Comparison of ENCODE assay signal across 21 cellular contexts in genomic region chr16:31022574-31023251, GRCh38.
"Had no signal": no experiment of that assay in that cellular context is flagged by ENCODE, and none has a peak within 500 bp of the region (broad histone marks: within the 10 kb centered on the region; RNA-seq: fewer than 3 reads in every experiment).

No MANE protein-coding gene starts in this region.

- H3K4me1 Mint-ChIP-seq: endodermal cell, mesothelial cell of epicardium, neural crest cell had no signal

- H3K36me3 ChIP-seq: suprapubic skin had no signal

- H3K36me3 Mint-ChIP-seq: activated naive CD8-positive, alpha-beta T cell; mesothelial cell of epicardium had no signal

- DNase-seq: activated CD4-positive, alpha-beta T cell treated with anti-CD3 and anti-CD28 coated beads, Interleukin-2, amount 10 ng/mL, durations not matched to agents 24 days and 14 days; activated CD4-positive, CD25-positive, alpha-beta regulatory T cell; activated CD8-positive, alpha-beta memory T cell treated with anti-CD3 and anti-CD28 coated beads for 24 hours; activated effector memory CD4-positive, alpha-beta T cell treated with anti-CD3 and anti-CD28 coated beads, Interleukin-2, amount 50 U/mL, for 16 hours; activated T-cell treated with anti-CD3 and anti-CD28 coated beads, Interleukin-2, amount 50 U/mL, for 72 hours; body of pancreas; dorsolateral prefrontal cortex; endodermal cell; foreskin keratinocyte; glutamatergic neuron; hippocampal formation; stimulated activated CD4-positive, alpha-beta T cell treated with anti-CD3 and anti-CD28 coated beads, Interleukin-4, amount 100 ng/mL, for 1 hour; stimulated activated naive CD8-positive, alpha-beta T cell treated with anti-CD3 and anti-CD28 coated beads, Interleukin-15, amount 100 ng/mL, for 72 hours; trophoblast cell had no signal

- ATAC-seq: activated T-cell treated with anti-CD3 and anti-CD28 coated beads, Interleukin-2, amount 50 U/mL, for 72 hours; body of pancreas; foreskin keratinocyte; left lobe of liver; stimulated activated naive CD8-positive, alpha-beta T cell treated with anti-CD3 and anti-CD28 coated beads, Interleukin-15, amount 100 ng/mL, for 72 hours had no signal

- H3K27ac ChIP-seq: body of pancreas, dorsolateral prefrontal cortex, epithelial cell of prostate, foreskin keratinocyte, suprapubic skin had no signal

- H3K27ac Mint-ChIP-seq: activated CD4-positive, alpha-beta T cell treated with anti-CD3 and anti-CD28 coated beads, Interleukin-2, amount 10 ng/mL, durations not matched to agents 24 days and 14 days; activated naive CD8-positive, alpha-beta T cell; activated T-cell treated with anti-CD3 and anti-CD28 coated beads, Interleukin-2, amount 50 U/mL, for 72 hours; endodermal cell; mesothelial cell of epicardium had no signal

- H3K9me3 Mint-ChIP-seq: activated CD4-positive, alpha-beta T cell treated with anti-CD3 and anti-CD28 coated beads, Interleukin-2, amount 10 ng/mL, durations not matched to agents 24 days and 14 days; activated T-cell treated with anti-CD3 and anti-CD28 coated beads, Interleukin-2, amount 50 U/mL, for 72 hours; endodermal cell; mesothelial cell of epicardium; neural crest cell; stimulated activated naive CD8-positive, alpha-beta T cell treated with anti-CD3 and anti-CD28 coated beads, Interleukin-15, amount 100 ng/mL, for 72 hours had no signal

- H3K4me1 ChIP-seq: foreskin keratinocyte, suprapubic skin had no signal

- H3K4me3 Mint-ChIP-seq: activated CD4-positive, alpha-beta T cell treated with anti-CD3 and anti-CD28 coated beads, Interleukin-2, amount 10 ng/mL, durations not matched to agents 24 days and 14 days; activated naive CD8-positive, alpha-beta T cell; activated T-cell treated with anti-CD3 and anti-CD28 coated beads, Interleukin-2, amount 50 U/mL, for 72 hours; endodermal cell; mesothelial cell of epicardium; neural crest cell; stimulated activated naive CD8-positive, alpha-beta T cell treated with anti-CD3 and anti-CD28 coated beads, Interleukin-15, amount 100 ng/mL, for 72 hours had no signal

- H3K27me3 Mint-ChIP-seq: activated CD4-positive, alpha-beta T cell treated with anti-CD3 and anti-CD28 coated beads, Interleukin-2, amount 10 ng/mL, durations not matched to agents 24 days and 14 days; activated naive CD8-positive, alpha-beta T cell; stimulated activated naive CD8-positive, alpha-beta T cell treated with anti-CD3 and anti-CD28 coated beads, Interleukin-15, amount 100 ng/mL, for 72 hours had no signal

- H3K27me3 ChIP-seq: body of pancreas, dorsolateral prefrontal cortex, foreskin keratinocyte, suprapubic skin had no signal

- FAIRE-seq: islet of Langerhans had no signal

- H3K4me3 ChIP-seq: body of pancreas, dorsolateral prefrontal cortex, suprapubic skin had no signal

- H3K9me3 ChIP-seq: body of pancreas, suprapubic skin had no signal
